In genomic region chr2:189350515-189351209, GRCh38 we compare ENCODE assay signal across 13 cellular contexts.
DNase-seq lines count a peak whose midpoint lies in the region; ATAC-seq and TF ChIP-seq lines count a peak whose summit lies in the region.
"Had no signal": no experiment of that assay in that cellular context is flagged by ENCODE, and none has a peak within 500 bp of the region (broad histone marks: within the 10 kb centered on the region; RNA-seq: fewer than 3 reads in every experiment).

No MANE protein-coding gene starts in this region.

- H3K36me3 ChIP-seq in esophagus squamous epithelium: no peaks in the 10 kb centered on the region
- H3K36me3 ChIP-seq in upper lobe of right lung: no peaks in the 10 kb centered on the region

- H3K4me1 ChIP-seq in esophagus squamous epithelium: peaks cover 0 to 23% (median 18%) of the 10 kb centered on the region in 3 donors
- no peaks in the 10 kb centered on the region for H3K4me1 ChIP-seq in upper lobe of right lung

- peak; percentile 13 for DNase-seq in DMS53 (lab: John Stamatoyannopoulos, UW)
- no peak for DNase-seq in DMS53 treated with DMSO at 0.1 percent for 48 hours (lab: John Stamatoyannopoulos, UW; ENCODE audit: unreplicated experiment)
- no peak for DNase-seq in esophagus squamous epithelium (lab: John Stamatoyannopoulos, UW)
- peak; percentile 51 for DNase-seq in mucosa of gallbladder (ENCODE audit: low spot score)
- DNase-seq in upper lobe of right lung: no peak
- DNase-seq in activated CD4-positive, alpha-beta T cell treated with anti-CD3 and anti-CD28 coated beads, Interleukin-2, amount 50 U/mL, for 1 hour: no peak
- no peak for DNase-seq in SIG-M5 treated with dmso at 0.1 percent for 504 hours (lab: John Stamatoyannopoulos, UW; ENCODE audit: unreplicated experiment)
- DNase-seq: activated CD4-positive, alpha-beta T cell treated with anti-CD3 and anti-CD28 coated beads for 36 hours; immature natural killer cell; OCI-M1; stimulated activated CD4-positive, alpha-beta T cell treated with anti-CD3 and anti-CD28 coated beads, Interleukin-15, amount 100 ng/mL, for 24 hours had no signal

- H3K9me3 ChIP-seq in esophagus squamous epithelium (no peaks in the 10 kb centered on the region), upper lobe of right lung (no peaks in the 10 kb centered on the region)

- TF ChIP-seq CTCF in esophagus squamous epithelium (IDR thresholded peaks at IDR 0.05): no peak
- no peak for TF ChIP-seq CTCF in upper lobe of right lung (IDR thresholded peaks at IDR 0.05)

- intact Hi-C loops in esophagus squamous epithelium (cut with DNase I): no loop called here
- intact Hi-C loops in upper lobe of right lung (cut with DNase I): no loop called here

- H3K4me3 ChIP-seq in esophagus squamous epithelium: no peak overlapping the region
- no peak overlapping the region for H3K4me3 ChIP-seq in upper lobe of right lung

- no peak for TF ChIP-seq POLR2A in esophagus squamous epithelium (IDR thresholded peaks at IDR 0.05)

- ATAC-seq in upper lobe of right lung: peak; percentile 41
- ATAC-seq in GM21381 (IDR thresholded peaks at IDR 0.05; ENCODE audit: unreplicated experiment): no peak
- ATAC-seq: activated CD4-positive, alpha-beta T cell treated with anti-CD3 and anti-CD28 coated beads for 36 hours had no signal

- no peaks in the 10 kb centered on the region for H3K27me3 ChIP-seq in esophagus squamous epithelium
- H3K27me3 ChIP-seq in upper lobe of right lung: no peaks in the 10 kb centered on the region

- WGBS in esophagus squamous epithelium, 2 donors: 37 to 60% methylated on average over 3 of the region's 3 CpGs

- H3K27ac ChIP-seq in esophagus squamous epithelium (peak overlapping the region in 3 of 4 donors; percentile 65 to 77 (median 72)), upper lobe of right lung (peak overlapping the region; percentile 51)
- H3K27ac ChIP-seq: 22Rv1 had no signal

Comparison
In these comparisons a context has a peak if more than half of its experiments do, and no peak if none do; other contexts are left out.
1. DNase-seq: peak in DMS53 (single experiment) and mucosa of gallbladder (single experiment); none in DMS53 treated with DMSO at 0.1 percent for 48 hours (single experiment), esophagus squamous epithelium (single experiment), upper lobe of right lung (single experiment), activated CD4-positive, alpha-beta T cell treated with anti-CD3 and anti-CD28 coated beads, Interleukin-2, amount 50 U/mL, for 1 hour (single experiment) and SIG-M5 treated with dmso at 0.1 percent for 504 hours (single experiment).